8 cellular contexts compared by ENCODE assay signal in the genomic region with DNA sequence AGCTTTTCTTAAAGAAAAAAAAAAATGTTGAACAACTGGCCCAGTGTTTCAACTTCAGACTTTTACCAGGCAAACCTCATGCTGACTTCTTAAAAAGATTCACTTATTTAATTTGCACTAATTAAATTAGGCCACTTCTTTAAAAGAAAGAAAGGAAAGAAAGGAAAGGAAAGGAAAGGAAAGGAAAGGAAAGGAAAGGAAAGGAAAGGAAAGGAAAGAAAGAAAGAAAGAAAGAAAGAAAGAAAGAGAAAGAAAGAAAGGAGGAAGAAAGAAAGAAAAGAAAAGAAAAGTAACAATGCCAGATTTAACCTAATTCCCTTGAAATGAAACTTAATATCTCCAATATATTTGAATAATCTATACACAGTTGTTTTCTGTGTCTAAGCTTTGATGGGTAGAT.
"Had no signal": no experiment of that assay in that cellular context is flagged by ENCODE, and none has a peak within 500 bp of the region (broad histone marks: within the 10 kb centered on the region; RNA-seq: fewer than 3 reads in every experiment).

No MANE protein-coding gene starts in this region.

- DNase-seq: IMR-90, KBM-7, KG1 had no signal

- FAIRE-seq: HepG2, HTR-8/SVneo, K562 had no signal

- H3K4me3 ChIP-seq: K562 had no signal

- H3K4me2 ChIP-seq: KMS-11 had no signal

- H3K27ac ChIP-seq: HL-60, KMS-11 had no signal

- ATAC-seq: HepG2, K562 had no signal
